25 cellular contexts compared by ENCODE assay signal in the genomic region with DNA sequence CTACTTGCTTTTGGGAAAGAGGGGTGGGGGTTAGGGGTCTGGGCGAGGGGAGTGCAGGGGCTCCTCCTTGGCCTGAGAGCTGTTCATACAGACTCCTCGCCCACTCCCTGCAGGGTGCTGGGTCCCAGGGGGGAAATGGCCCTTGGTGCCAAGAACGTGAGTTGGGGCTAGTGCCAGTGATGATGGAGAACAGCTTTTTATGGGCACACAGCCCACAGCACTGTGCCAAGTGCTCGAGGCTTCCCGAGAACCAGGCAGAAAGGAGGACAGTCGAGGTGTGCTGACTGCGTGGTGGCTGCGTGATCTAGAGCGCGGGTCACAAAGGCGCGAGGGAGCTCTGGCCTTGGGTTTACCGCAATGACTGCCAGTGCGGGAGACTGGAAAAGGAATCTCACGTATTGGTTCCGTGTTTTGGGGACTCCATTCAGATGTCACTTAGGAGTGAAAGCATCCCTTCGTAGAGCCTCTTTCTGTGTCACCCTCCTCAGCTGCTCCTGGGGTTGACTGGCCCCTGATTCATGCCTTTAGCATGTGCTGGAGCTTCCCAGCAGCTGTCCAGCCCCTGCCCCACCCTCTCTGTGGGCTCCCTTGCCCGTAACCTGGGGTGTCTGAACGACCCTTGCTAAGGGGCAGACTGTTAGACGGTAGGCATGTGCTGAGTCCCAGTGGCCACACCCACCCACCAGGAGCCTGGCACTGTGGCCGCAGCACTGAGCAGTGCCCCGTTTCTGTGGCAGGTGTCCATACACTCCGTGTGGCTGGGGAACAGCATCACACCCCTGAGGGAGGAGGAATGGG. TPM values are rescaled to one million over a fixed set of nuclear protein-coding genes. Genes with fewer than 3 reads are reported as not detected.
DNase-seq lines count a peak whose midpoint lies in the region; ATAC-seq and TF ChIP-seq lines count a peak whose summit lies in the region.
"Had no signal": no experiment of that assay in that cellular context is flagged by ENCODE, and none has a peak within 500 bp of the region (broad histone marks: within the 10 kb centered on the region; RNA-seq: fewer than 3 reads in every experiment).

No MANE protein-coding gene starts in this region.

- H3K4me3 ChIP-seq in SJCRH30 (no peak overlapping the region), left ventricle myocardium inferior (no peak overlapping the region), osteoblast (ENCODE audit: insufficient read depth, low read length) (no peak overlapping the region)
- H3K4me3 ChIP-seq: ascending aorta, gastroesophageal sphincter, PC-9, SJSA1, smooth muscle cell, thyroid gland had no signal

- TF ChIP-seq CTCF in left ventricle myocardium inferior (IDR thresholded peaks at IDR 0.05; ENCODE audit: borderline replicate concordance) (no peak), osteoblast (IDR thresholded peaks at IDR 0.05; ENCODE audit: extremely low read depth, low read depth, low read length) (no peak)

- H3K4me1 ChIP-seq in SJCRH30: peaks cover 4% of the 10 kb centered on the region
- peaks cover 10% of the 10 kb centered on the region for H3K4me1 ChIP-seq in left ventricle myocardium inferior
- no peaks in the 10 kb centered on the region for H3K4me1 ChIP-seq in osteoblast (ENCODE audit: insufficient read depth, low read length)
- H3K4me1 ChIP-seq: ascending aorta, thyroid gland had no signal

- no peak overlapping the region for H3K4me2 ChIP-seq in osteoblast (ENCODE audit: insufficient read depth, low read length)
- H3K4me2 ChIP-seq: PC-9, smooth muscle cell had no signal

- no peak for ATAC-seq in activated CD4-positive, CD25-positive, alpha-beta regulatory T cell treated with anti-CD3 and anti-CD28 coated beads, Interleukin-2, amount 50 U/mL, for 24 hours
- ATAC-seq in GM21528 (IDR thresholded peaks at IDR 0.05; ENCODE audit: low FRiP score, unreplicated experiment): no peak
- ATAC-seq: activated T-cell treated with anti-CD3 and anti-CD28 coated beads, Interleukin-2, amount 50 U/mL, for 72 hours; gastroesophageal sphincter; stimulated activated naive CD8-positive, alpha-beta T cell treated with anti-CD3 and anti-CD28 coated beads, Interleukin-15, Interleukin-2, amounts not matched to agents 100 U/mL and 50 U/mL, for 24 hours had no signal

- DNase-seq in ELR (ENCODE audit: low read depth) (peak; percentile 32), SJCRH30 (peak; percentile 34 to 57), left ventricle myocardium inferior (no peak), osteoblast (ENCODE audit: insufficient read length, low spot score, missing footprints) (peak; percentile 86), kidney tubule cell (ENCODE audit: low spot score) (no peak)
- DNase-seq in activated naive CD4-positive, alpha-beta T cell treated with Interleukin-2 at 50 U/mL for 16 hours: no peak
- DNase-seq: activated naive CD4-positive, alpha-beta T cell treated with anti-CD3 and anti-CD28 coated beads, Interleukin-2, amount 50 U/mL, for 16 hours; activated T-cell treated with anti-CD3 and anti-CD28 coated beads, Interleukin-2, amount 50 U/mL, for 72 hours; cerebellar nuclear complex; DMS153; NCI-H1048; NCI-H2029; NCI-H2227 treated with DMSO at 0.1 percent for 48 hours; NCI-H82; PC-9; stimulated activated CD4-positive, alpha-beta T cell treated with anti-CD3 and anti-CD28 coated beads, Interleukin-4, amount 100 ng/mL, for 24 hours; stimulated activated naive CD8-positive, alpha-beta T cell treated with anti-CD3 and anti-CD28 coated beads, Interleukin-15, Interleukin-2, amounts not matched to agents 100 U/mL and 50 U/mL, for 24 hours; T-helper 1 cell; thyroid gland had no signal

- no peaks in the 10 kb centered on the region for H3K79me2 ChIP-seq in osteoblast (ENCODE audit: insufficient read depth, low read length)

- H2AFZ ChIP-seq in osteoblast (ENCODE audit: low read length): no peak overlapping the region
- H2AFZ ChIP-seq: PC-9 had no signal

- H3K9me3 ChIP-seq in SJCRH30 (replicated peaks): no peaks in the 10 kb centered on the region
- no peaks in the 10 kb centered on the region for H3K9me3 ChIP-seq in left ventricle myocardium inferior (replicated peaks)
- no peaks in the 10 kb centered on the region for H3K9me3 ChIP-seq in osteoblast (ENCODE audit: low read depth, low read length)
- H3K9me3 ChIP-seq: ascending aorta, gastroesophageal sphincter, SJSA1, thyroid gland had no signal

- intact Hi-C loops in left ventricle myocardium inferior (cut with micrococcal nuclease): no loop called here

- H3K36me3 ChIP-seq in SJCRH30 (peaks cover 42% of the 10 kb centered on the region), left ventricle myocardium inferior (peaks cover 86% of the 10 kb centered on the region), osteoblast (ENCODE audit: insufficient read depth, low read length) (peaks cover 64% of the 10 kb centered on the region)

- no peaks in the 10 kb centered on the region for H4K20me1 ChIP-seq in osteoblast (ENCODE audit: insufficient read depth, low read length)

- H3K27ac ChIP-seq in SJCRH30: peak overlapping the region; percentile 6
- peak overlapping the region; percentile 57 for H3K27ac ChIP-seq in left ventricle myocardium inferior (replicated peaks)
- no peak overlapping the region for H3K27ac ChIP-seq in osteoblast (ENCODE audit: low read depth, low read length)
- H3K27ac ChIP-seq: ascending aorta, gastroesophageal sphincter, PC-9, SJSA1, thyroid gland had no signal

- H3K27me3 ChIP-seq in SJCRH30 (no peaks in the 10 kb centered on the region), left ventricle myocardium inferior (ENCODE audit: low read depth) (no peaks in the 10 kb centered on the region), osteoblast (ENCODE audit: insufficient read depth, low read length) (no peaks in the 10 kb centered on the region)
- H3K27me3 ChIP-seq: ascending aorta, gastroesophageal sphincter, SJSA1, thyroid gland had no signal

RNA-seq across cellular contexts. Expression of a gene that starts 20.9 kb away (rescaled TPM):
- total RNA-seq in SJCRH30 (2014; rRNA removed; shearing (Covaris generic)): 0.04 and 0.08 TPM in 2 replicates
- total RNA-seq in left ventricle myocardium inferior (0.44 TPM), osteoblast (0.59 and 0.72 TPM in 2 replicates)
- total RNA-seq: ascending aorta had no signal

Comparison
In these comparisons a context has a peak if more than half of its experiments do, and no peak if none do; other contexts are left out.
1. DNase-seq: peak in ELR (single experiment), SJCRH30 (2 of 2) and osteoblast (single experiment); none in left ventricle myocardium inferior (single experiment), kidney tubule cell (single experiment) and activated naive CD4-positive, alpha-beta T cell treated with Interleukin-2 at 50 U/mL for 16 hours (single experiment).